ENCODE assay signal across 10 cellular contexts in the genomic region with DNA sequence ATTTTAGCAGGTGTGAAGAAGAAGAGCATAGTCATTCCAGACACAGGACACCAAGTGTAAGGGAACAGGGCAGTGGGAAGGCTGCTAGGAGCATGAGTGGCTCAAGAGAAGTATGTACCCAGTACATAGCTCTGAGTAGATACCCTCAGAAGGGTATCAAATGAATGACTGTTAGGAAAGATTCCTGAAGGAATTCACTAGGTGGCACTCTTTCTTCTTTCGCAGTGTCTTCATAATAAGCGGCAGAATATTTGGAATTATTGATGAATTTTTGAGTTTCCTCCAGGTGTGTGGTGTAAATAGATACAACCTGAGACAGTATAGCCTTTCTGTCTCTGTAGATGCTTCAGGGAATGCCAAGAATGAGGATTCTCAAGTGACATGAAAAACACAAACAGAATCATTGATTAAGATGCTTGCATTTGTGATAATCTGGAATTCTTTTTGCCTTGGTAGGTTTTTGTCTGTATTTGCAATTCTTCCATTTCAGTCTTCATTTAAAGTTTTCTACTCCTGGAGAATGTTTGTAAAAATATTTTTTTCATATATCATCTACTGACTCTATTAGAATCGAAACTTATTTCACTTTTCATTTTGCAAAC.
DNase-seq lines count a peak whose midpoint lies in the region; ATAC-seq and TF ChIP-seq lines count a peak whose summit lies in the region.
"Had no signal": no experiment of that assay in that cellular context is flagged by ENCODE, and none has a peak within 500 bp of the region (broad histone marks: within the 10 kb centered on the region; RNA-seq: fewer than 3 reads in every experiment).

No MANE protein-coding gene starts in this region.

- H3K4me1 ChIP-seq in liver (ENCODE audit: control insufficient read depth in 4 of 4, insufficient read depth in 4 of 4, low read length in 3 of 4) = no peaks in the 10 kb centered on the region
- H3K4me1 ChIP-seq: parathyroid adenoma had no signal

- H3K36me3 Mint-ChIP-seq in Calu3 (ENCODE audit: insufficient read depth, unreplicated experiment) (no peaks in the 10 kb centered on the region), mesothelial cell of epicardium (peaks cover 3% of the 10 kb centered on the region)

- intact Hi-C loops in Calu3 (cut with micrococcal nuclease; ENCODE audit: unreplicated experiment) = loop anchor here (1.0 to 5.0 kb wide), 4 partner anchors 170 to 790 kb away; no protein-coding TSS in a partner anchor

- no peak overlapping the region for H3K27ac ChIP-seq in HL-60 (replicated peaks)
- H3K27ac ChIP-seq in WERI-Rb-1 = no peak overlapping the region
- no peak overlapping the region for H3K27ac ChIP-seq in liver (ENCODE audit: low read depth in 1 of 2, low read length in 2 of 2)
- H3K27ac ChIP-seq: parathyroid adenoma had no signal

- no TSS peak for BruUV-seq in Calu3 (replicated peaks; lab: Mats Ljungman, UMichigan)

- H3K4me1 Mint-ChIP-seq in Calu3 (ENCODE audit: low read depth, unreplicated experiment) = peaks cover 8% of the 10 kb centered on the region
- no peaks in the 10 kb centered on the region for H3K4me1 Mint-ChIP-seq in mesothelial cell of epicardium

- no peak for DNase-seq in Calu3
- DNase-seq in HL-60 (ENCODE audit: low read depth in 1 of 2, low spot score in 1 of 2) = no peak
- DNase-seq in WERI-Rb-1 = no peak
- DNase-seq in mesothelial cell of epicardium (ENCODE audit: low spot score in 2 of 2, unreplicated experiment in 2 of 2) = no peak
- no peak for DNase-seq in ecto neural progenitor cell (ENCODE audit: low spot score)
- DNase-seq in stimulated activated CD4-positive, alpha-beta T cell treated with anti-CD3 and anti-CD28 coated beads, Interleukin-4, amount 100 ng/mL, for 24 hours = no peak

- CTCF ChIA-PET in Calu3 (lab: Charles Lee) = interaction anchor here (0.9 kb wide), 1 partner anchor 87 kb away, joined by 4 read pairs; no protein-coding TSS in a partner anchor

- no peak overlapping the region for H3K4me3 Mint-ChIP-seq in Calu3 (ENCODE audit: low read depth, unreplicated experiment)
- no peak overlapping the region for H3K4me3 Mint-ChIP-seq in mesothelial cell of epicardium
- H3K4me3 Mint-ChIP-seq: dendritic cell treated with granulocyte-macrophage colony-stimulating factor and Interleukin-4, amounts not matched to agents 40 ng/mL and 50 ng/mL, for 4 days had no signal

- H3K9me3 ChIP-seq in WERI-Rb-1 (ENCODE audit: severe bottlenecking) (peaks cover 6% of the 10 kb centered on the region), liver (ENCODE audit: control insufficient read depth in 4 of 4, low read length in 3 of 4) (peaks cover 0 to 3% (median 1%) of the 10 kb centered on the region in 4 donors)

- TF ChIP-seq RAD21 in liver (IDR thresholded peaks at IDR 0.05) = peak; percentile 33 to 54

- WGBS in liver = 45% methylated on average over 3 of the region's 3 CpGs

- H3K36me3 ChIP-seq in WERI-Rb-1 = no peaks in the 10 kb centered on the region
- H3K36me3 ChIP-seq in liver (ENCODE audit: control insufficient read depth in 4 of 4, insufficient read depth in 3 of 4, low read depth in 1 of 4, low read length in 3 of 4) = no peaks in the 10 kb centered on the region

- H3K4me3 ChIP-seq in HL-60 (replicated peaks; ENCODE audit: insufficient read depth, low read length) (no peak overlapping the region), WERI-Rb-1 (ENCODE audit: low read depth, low read length) (no peak overlapping the region), liver (ENCODE audit: low read depth in 1 of 3, low read length in 3 of 3) (no peak overlapping the region)

- H3K27me3 ChIP-seq in HL-60 (ENCODE audit: insufficient read depth, poor library complexity, severe bottlenecking) (peaks cover 4% of the 10 kb centered on the region), WERI-Rb-1 (ENCODE audit: insufficient read depth, low read depth, severe bottlenecking) (no peaks in the 10 kb centered on the region), liver (ENCODE audit: control insufficient read depth in 4 of 4, insufficient read depth in 4 of 4, low read length in 3 of 4) (no peaks in the 10 kb centered on the region)

- ATAC-seq in GM18870 (IDR thresholded peaks at IDR 0.05; ENCODE audit: unreplicated experiment) = no peak

- TF ChIP-seq CTCF in Calu3 (IDR thresholded peaks at IDR 0.05; ENCODE audit: unreplicated experiment) = peak; percentile 72
- TF ChIP-seq CTCF in HL-60 (IDR thresholded peaks at IDR 0.05; ENCODE audit: insufficient read depth, low read length) = peak; percentile 0
- peak; percentile 44; the same call in 1 of the 2 replicates for TF ChIP-seq CTCF in WERI-Rb-1 (IDR thresholded peaks at IDR 0.05; ENCODE audit: low read depth, low read length)
- TF ChIP-seq CTCF in liver (IDR thresholded peaks at IDR 0.05; ENCODE audit: low read depth, low read length, missing input control) = no peak
- no peak for TF ChIP-seq CTCF in mesothelial cell of epicardium (IDR thresholded peaks at IDR 0.05; ENCODE audit: unreplicated experiment)

- H3K9ac ChIP-seq in liver (ENCODE audit: low read depth in 1 of 2, low read length in 2 of 2) = no peak overlapping the region
- H3K9ac ChIP-seq: parathyroid adenoma had no signal

- H3K27me3 Mint-ChIP-seq in Calu3 (ENCODE audit: unreplicated experiment) (no peaks in the 10 kb centered on the region), mesothelial cell of epicardium (ENCODE audit: low read depth) (no peaks in the 10 kb centered on the region)
- H3K27me3 Mint-ChIP-seq: dendritic cell treated with granulocyte-macrophage colony-stimulating factor and Interleukin-4, amounts not matched to agents 40 ng/mL and 50 ng/mL, for 4 days had no signal

- peaks cover 16% of the 10 kb centered on the region for H3K9me3 Mint-ChIP-seq in Calu3 (ENCODE audit: low read depth, unreplicated experiment)
- H3K9me3 Mint-ChIP-seq in mesothelial cell of epicardium = peaks cover 21% of the 10 kb centered on the region

- no peak overlapping the region for H3K27ac Mint-ChIP-seq in Calu3 (ENCODE audit: unreplicated experiment)
- no peak overlapping the region for H3K27ac Mint-ChIP-seq in mesothelial cell of epicardium
- H3K27ac Mint-ChIP-seq: dendritic cell treated with granulocyte-macrophage colony-stimulating factor and Interleukin-4, amounts not matched to agents 40 ng/mL and 50 ng/mL, for 4 days had no signal

TF ChIP-seq in liver, 16 proteins besides CTCF, POLR2A, EP300 and RAD21:
- no peak for TF ChIP-seq TAF1 (conservative IDR thresholded peaks at IDR 0.05)
- TF ChIP-seq, protein P1, sequence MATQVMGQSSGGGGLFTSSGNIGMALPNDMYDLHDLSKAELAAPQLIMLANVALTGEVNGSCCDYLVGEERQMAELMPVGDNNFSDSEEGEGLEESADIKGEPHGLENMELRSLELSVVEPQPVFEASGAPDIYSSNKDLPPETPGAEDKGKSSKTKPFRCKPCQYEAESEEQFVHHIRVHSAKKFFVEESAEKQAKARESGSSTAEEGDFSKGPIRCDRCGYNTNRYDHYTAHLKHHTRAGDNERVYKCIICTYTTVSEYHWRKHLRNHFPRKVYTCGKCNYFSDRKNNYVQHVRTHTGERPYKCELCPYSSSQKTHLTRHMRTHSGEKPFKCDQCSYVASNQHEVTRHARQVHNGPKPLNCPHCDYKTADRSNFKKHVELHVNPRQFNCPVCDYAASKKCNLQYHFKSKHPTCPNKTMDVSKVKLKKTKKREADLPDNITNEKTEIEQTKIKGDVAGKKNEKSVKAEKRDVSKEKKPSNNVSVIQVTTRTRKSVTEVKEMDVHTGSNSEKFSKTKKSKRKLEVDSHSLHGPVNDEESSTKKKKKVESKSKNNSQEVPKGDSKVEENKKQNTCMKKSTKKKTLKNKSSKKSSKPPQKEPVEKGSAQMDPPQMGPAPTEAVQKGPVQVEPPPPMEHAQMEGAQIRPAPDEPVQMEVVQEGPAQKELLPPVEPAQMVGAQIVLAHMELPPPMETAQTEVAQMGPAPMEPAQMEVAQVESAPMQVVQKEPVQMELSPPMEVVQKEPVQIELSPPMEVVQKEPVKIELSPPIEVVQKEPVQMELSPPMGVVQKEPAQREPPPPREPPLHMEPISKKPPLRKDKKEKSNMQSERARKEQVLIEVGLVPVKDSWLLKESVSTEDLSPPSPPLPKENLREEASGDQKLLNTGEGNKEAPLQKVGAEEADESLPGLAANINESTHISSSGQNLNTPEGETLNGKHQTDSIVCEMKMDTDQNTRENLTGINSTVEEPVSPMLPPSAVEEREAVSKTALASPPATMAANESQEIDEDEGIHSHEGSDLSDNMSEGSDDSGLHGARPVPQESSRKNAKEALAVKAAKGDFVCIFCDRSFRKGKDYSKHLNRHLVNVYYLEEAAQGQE (IDR thresholded peaks at IDR 0.05) = no peak

Comparison
In these comparisons a context has a peak if more than half of its experiments do, and no peak if none do; other contexts are left out.
1. CTCF ChIP-seq: peak in Calu3 (single experiment), HL-60 (single experiment) and WERI-Rb-1 (single experiment); none in liver (single experiment) and mesothelial cell of epicardium (single experiment).